Comparison of ENCODE assay signal across 10 cellular contexts in genomic region chr11:120217941-120218694, GRCh38. TPM values are rescaled to one million over a fixed set of nuclear protein-coding genes. Genes with fewer than 3 reads are reported as not detected.
DNase-seq lines count a peak whose midpoint lies in the region; ATAC-seq and TF ChIP-seq lines count a peak whose summit lies in the region.
"Had no signal": no experiment of that assay in that cellular context is flagged by ENCODE, and none has a peak within 500 bp of the region (broad histone marks: within the 10 kb centered on the region; RNA-seq: fewer than 3 reads in every experiment).

No MANE protein-coding gene starts in this region.

- DNase-seq in C1 segment of cervical spinal cord (lab: John Stamatoyannopoulos, UW), result peak in 8 of 14 donors; percentile 16 to 78 (median 44)
- DNase-seq in body of pancreas, result peak in 3 of 4 donors; percentile 35 to 70 (median 49)
- peak in 33 of 51 donors; percentile 7 to 82 (median 58) for DNase-seq in hypothalamus (lab: John Stamatoyannopoulos, UW)
- DNase-seq in prostate gland (ENCODE audit: low spot score), result peak; percentile 58
- no peak for DNase-seq in DMS79 (lab: John Stamatoyannopoulos, UW)
- no peak for DNase-seq in WERI-Rb-1
- no peak for DNase-seq in stimulated activated CD4-positive, alpha-beta T cell treated with anti-CD3 and anti-CD28 coated beads, Interleukin-1b, Interleukin-23, amount 100 ng/mL, for 48 hours
- DNase-seq: activated CD4-positive, alpha-beta T cell treated with anti-CD3 and anti-CD28 coated beads for 36 hours had no signal

- ATAC-seq in body of pancreas (peak; percentile 31), HG03159 (IDR thresholded peaks at IDR 0.05; ENCODE audit: unreplicated experiment) (no peak)
- ATAC-seq: activated CD4-positive, alpha-beta T cell treated with anti-CD3 and anti-CD28 coated beads for 36 hours had no signal

- H3K27ac ChIP-seq in body of pancreas (peak overlapping the region; percentile 38 to 54 (median 48)), prostate gland (peak overlapping the region; percentile 19 to 27), WERI-Rb-1 (no peak overlapping the region)

- TF ChIP-seq POLR2A in body of pancreas (IDR thresholded peaks at IDR 0.05), result no peak
- TF ChIP-seq POLR2A in prostate gland (IDR thresholded peaks at IDR 0.05), result no peak

- TF ChIP-seq CTCF in body of pancreas (IDR thresholded peaks at IDR 0.05), result no peak
- TF ChIP-seq CTCF in prostate gland (IDR thresholded peaks at IDR 0.05), result no peak
- no peak for TF ChIP-seq CTCF in WERI-Rb-1 (IDR thresholded peaks at IDR 0.05; ENCODE audit: low read depth, low read length)

- peaks cover 88% of the 10 kb centered on the region for H3K4me1 ChIP-seq in body of pancreas
- H3K4me1 ChIP-seq in prostate gland (replicated peaks), result peaks cover 10% of the 10 kb centered on the region
- H3K4me1 ChIP-seq: HAP-1 had no signal

- H3K27me3 ChIP-seq in body of pancreas (no peaks in the 10 kb centered on the region), prostate gland (replicated peaks; ENCODE audit: insufficient read depth) (no peaks in the 10 kb centered on the region), WERI-Rb-1 (ENCODE audit: insufficient read depth, low read depth, severe bottlenecking) (no peaks in the 10 kb centered on the region)

- H3K4me3 ChIP-seq in body of pancreas (no peak overlapping the region), prostate gland (no peak overlapping the region), WERI-Rb-1 (ENCODE audit: low read depth, low read length) (no peak overlapping the region)
- H3K4me3 ChIP-seq: HAP-1 had no signal

- WGBS in body of pancreas, 2 donors, result 49 to 62% methylated on average over 4 to 11 of the region's 12 CpGs
- 36% methylated on average over 11 of the region's 12 CpGs for WGBS in prostate gland

- H3K36me3 ChIP-seq in body of pancreas (replicated peaks in 1 of 2; ENCODE audit: insufficient read depth in 1 of 2, low read depth in 2 of 2), result no peaks in the 10 kb centered on the region
- H3K36me3 ChIP-seq in prostate gland, result no peaks in the 10 kb centered on the region
- H3K36me3 ChIP-seq in WERI-Rb-1, result no peaks in the 10 kb centered on the region
- H3K36me3 ChIP-seq: HAP-1 had no signal

- intact Hi-C loops in body of pancreas (cut with DNase I), result no loop called here
- intact Hi-C loops in prostate gland (cut with DNase I), result no loop called here

- no peaks in the 10 kb centered on the region for H3K9me3 ChIP-seq in body of pancreas
- no peaks in the 10 kb centered on the region for H3K9me3 ChIP-seq in prostate gland
- no peaks in the 10 kb centered on the region for H3K9me3 ChIP-seq in WERI-Rb-1 (ENCODE audit: severe bottlenecking)
- H3K9me3 ChIP-seq: HAP-1 had no signal

RNA-seq across cellular contexts. Expression of gene OAF, which starts 7.3 kb away (rescaled TPM):
- 10 to 100 TPM; 53.7 to 67.7 TPM for total RNA-seq in body of pancreas
- 10 to 100 TPM; 14.5 to 17.4 TPM for total RNA-seq in prostate gland

RNA-seq across cellular contexts. Expression of gene POU2F3, which starts 21.8 kb away (rescaled TPM):
- total RNA-seq in body of pancreas (under 1 TPM in 1 of 2 donors, not detected in 1; 0.26 TPM), prostate gland (1 to 10 TPM; 1.5 to 6.1 TPM)
- total RNA-seq: activated CD4-positive, alpha-beta T cell treated with anti-CD3 and anti-CD28 coated beads for 36 hours had no signal

Comparison
In these comparisons a context has a peak if more than half of its experiments do, and no peak if none do; other contexts are left out.
1. DNase-seq: peak in C1 segment of cervical spinal cord (8 of 14), body of pancreas (3 of 4), hypothalamus (33 of 51) and prostate gland (single experiment); none in DMS79 (single experiment), WERI-Rb-1 (single experiment) and stimulated activated CD4-positive, alpha-beta T cell treated with anti-CD3 and anti-CD28 coated beads, Interleukin-1b, Interleukin-23, amount 100 ng/mL, for 48 hours (single experiment).